ENCODE assay signal across 24 cellular contexts in the genomic region with DNA sequence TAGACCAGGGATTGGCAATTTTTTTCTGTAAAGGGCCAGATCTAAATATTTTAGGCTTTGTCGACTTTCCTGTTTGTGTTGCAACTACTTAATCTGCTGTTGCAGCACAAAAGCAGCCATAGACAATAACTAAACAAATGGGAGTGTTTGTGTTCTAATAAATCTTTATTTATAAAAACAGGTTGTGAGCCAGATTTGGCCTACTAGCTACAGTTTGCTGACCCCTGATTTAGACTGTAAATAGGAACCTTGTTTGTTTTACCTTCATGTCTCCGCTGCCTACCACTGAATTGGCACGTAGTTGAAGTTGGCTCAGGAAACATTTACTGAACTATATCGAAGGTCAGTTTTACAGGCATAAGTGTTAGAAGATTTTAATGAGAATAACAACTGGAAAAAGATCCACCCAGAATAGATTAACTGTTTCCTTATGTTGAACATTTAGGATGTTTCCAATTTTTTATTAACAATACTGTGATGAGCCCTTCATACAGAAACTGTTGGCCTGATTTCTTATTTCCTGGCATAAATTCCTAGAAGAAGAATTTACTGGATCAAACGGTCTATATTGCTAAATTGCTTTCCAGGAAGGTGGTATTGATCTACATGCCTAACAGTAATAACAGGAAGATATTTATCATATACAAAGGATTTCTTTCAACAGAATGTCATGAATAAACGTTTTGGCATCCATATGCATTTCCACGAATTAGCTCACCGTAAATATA.
DNase-seq lines count a peak whose midpoint lies in the region; ATAC-seq, FAIRE-seq and TF ChIP-seq lines count a peak whose summit lies in the region.
"Had no signal": no experiment of that assay in that cellular context is flagged by ENCODE, and none has a peak within 500 bp of the region (broad histone marks: within the 10 kb centered on the region; RNA-seq: fewer than 3 reads in every experiment).

No MANE protein-coding gene starts in this region.

- H3K4me1 ChIP-seq in right atrium auricular region, result peaks cover 0 to 31% of the 10 kb centered on the region in 2 donors
- peaks cover 0 to 5% (median 3%) of the 10 kb centered on the region in 3 donors for H3K4me1 ChIP-seq in pancreas
- H3K4me1 ChIP-seq: body of pancreas, testis had no signal

- no peak for FAIRE-seq in pancreas (lab: Jason Lieb, UNC)
- FAIRE-seq: keratinocyte had no signal

- H3K9me3 ChIP-seq in right atrium auricular region, result no peaks in the 10 kb centered on the region
- no peaks in the 10 kb centered on the region for H3K9me3 ChIP-seq in pancreas
- H3K9me3 ChIP-seq: body of pancreas, MG63, testis had no signal

- no peak for TF ChIP-seq CTCF in right atrium auricular region (IDR thresholded peaks at IDR 0.05)
- TF ChIP-seq CTCF in pancreas (IDR thresholded peaks at IDR 0.05), result no peak

- peak overlapping the region; percentile 29 to 53 for H3K27ac ChIP-seq in right atrium auricular region
- H3K27ac ChIP-seq in pancreas, result no peak overlapping the region
- H3K27ac ChIP-seq: body of pancreas had no signal

- ATAC-seq in left ventricle myocardium superior (no peak), pancreas (peak in 3 of 4 donors; percentile 23 to 48 (median 42)), HG02981 (IDR thresholded peaks at IDR 0.05; ENCODE audit: unreplicated experiment) (no peak)
- ATAC-seq: activated CD8-positive, alpha-beta T cell treated with anti-CD3 and anti-CD28 coated beads, Interleukin-2, amount 10 ng/mL, durations not matched to agents 7 days and 5 days; body of pancreas; CD8-positive, alpha-beta T cell; PC-3; stimulated activated naive B cell treated with anti-CD40 and anti-IgM and Interleukin-4, amounts not matched to agents 10 μg/mL and 1 μg/mL and 100 μg/mL, for 72 hours had no signal

- DNase-seq in right atrium auricular region (ENCODE audit: low spot score) (no peak), left ventricle myocardium superior (no peak), dermis blood vessel endothelial cell (peak; percentile 48), pancreas (no peak), kidney tubule cell (ENCODE audit: low spot score) (no peak), HCEC 1CT (no peak)
- DNase-seq: ACHN; activated CD8-positive, alpha-beta T cell treated with anti-CD3 and anti-CD28 coated beads, Interleukin-2, amount 10 ng/mL, durations not matched to agents 7 days and 5 days; activated naive CD4-positive, alpha-beta T cell treated with anti-CD3 and anti-CD28 coated beads, Interleukin-2, amount 50 U/mL, for 16 hours; body of pancreas; CD8-positive, alpha-beta T cell; cerebellar nuclear complex; MG63; NCI-H1105 treated with DMSO at 0.1 percent for 48 hours; NCI-H187 treated with DMSO at 0.1 percent for 48 hours; NCI-H510A treated with DMSO at 0.1 percent for 48 hours; NK-92 treated with Interleukin-12 subunit alpha and Interleukin-12 subunit beta, amount 100 ng/mL, for 24 hours; PC-3; SHP77; stimulated activated naive B cell treated with anti-CD40 and anti-IgM and Interleukin-4, amounts not matched to agents 10 μg/mL and 1 μg/mL and 100 μg/mL, for 72 hours; testis had no signal

- H3K4me3 ChIP-seq in right atrium auricular region (no peak overlapping the region), pancreas (no peak overlapping the region)
- H3K4me3 ChIP-seq: body of pancreas, lung, MG63, testis had no signal

- H3K36me3 ChIP-seq in right atrium auricular region (no peaks in the 10 kb centered on the region), pancreas (no peaks in the 10 kb centered on the region)
- H3K36me3 ChIP-seq: MG63 had no signal

- intact Hi-C loops in left ventricle myocardium superior (cut with micrococcal nuclease) (loop anchor here (5.0 kb wide), 1 partner anchor 207 kb away; no protein-coding TSS in a partner anchor), pancreas (cut with DNase I) (no loop called here)

- no peaks in the 10 kb centered on the region for H3K27me3 ChIP-seq in right atrium auricular region
- no peaks in the 10 kb centered on the region for H3K27me3 ChIP-seq in pancreas
- H3K27me3 ChIP-seq: body of pancreas, MG63, testis had no signal

- WGBS in pancreas, 2 donors, result 17 to 18% methylated on average over 8 of the region's 8 CpGs

Comparison
In these comparisons a context has a peak if more than half of its experiments do, and no peak if none do; other contexts are left out.
1. H3K27ac ChIP-seq: peak in right atrium auricular region (2 of 2); none in pancreas (0 of 4).
2. ATAC-seq: peak in pancreas (3 of 4); none in left ventricle myocardium superior (single experiment) and HG02981 (single experiment).